Comparison of ENCODE assay signal across 2 cellular contexts in the genomic region with DNA sequence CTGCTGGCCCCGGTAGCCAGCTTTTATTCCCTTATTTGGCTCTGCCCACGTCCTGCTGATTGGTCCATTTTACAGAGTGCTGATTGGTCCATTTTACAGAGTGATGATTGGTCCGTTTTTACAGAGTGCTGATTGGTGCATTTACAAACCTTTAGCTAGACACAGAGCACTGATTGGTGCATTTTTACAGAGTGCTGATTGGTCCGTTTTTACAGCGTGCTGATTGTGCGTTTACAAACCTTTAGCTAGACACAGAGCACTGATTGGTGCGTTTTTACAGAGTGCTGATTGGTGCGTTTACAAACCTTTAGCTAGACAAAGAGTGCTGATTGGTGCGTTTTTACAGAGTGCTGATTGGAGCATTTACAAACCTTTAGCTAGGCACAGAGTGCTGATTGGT. TPM values are rescaled to one million over a fixed set of nuclear protein-coding genes. Genes with fewer than 3 reads are reported as not detected.
"Had no signal": no experiment of that assay in that cellular context is flagged by ENCODE, and none has a peak within 500 bp of the region (broad histone marks: within the 10 kb centered on the region; RNA-seq: fewer than 3 reads in every experiment).

No MANE protein-coding gene starts in this region.

RNA-seq across cellular contexts. Expression of a gene that starts 30.6 kb away (rescaled TPM):
- total RNA-seq: ascending aorta, bronchial epithelial cell had no signal
